21 cellular contexts compared by ENCODE assay signal in genomic region chr2:42888846-42889245, GRCh38.
"Had no signal": no experiment of that assay in that cellular context is flagged by ENCODE, and none has a peak within 500 bp of the region (broad histone marks: within the 10 kb centered on the region; RNA-seq: fewer than 3 reads in every experiment).

No MANE protein-coding gene starts in this region.

- H3K27me3 ChIP-seq: hepatocyte, sigmoid colon, testis, tibial nerve had no signal

- ATAC-seq: effector memory CD8-positive, alpha-beta T cell; left colon; left ventricle myocardium superior; stimulated activated naive B cell treated with anti-CD40 and anti-IgM and Interleukin-4, amounts not matched to agents 10 μg/mL and 1 μg/mL and 100 μg/mL, for 72 hours; stimulated activated naive CD8-positive, alpha-beta T cell treated with anti-CD3 and anti-CD28 coated beads, Interleukin-15, amount 100 ng/mL, for 72 hours had no signal

- H3K4me1 Mint-ChIP-seq: naive B cell; nephron; stimulated activated naive B cell treated with anti-CD40 and anti-IgM and Interleukin-4, amounts not matched to agents 10 μg/mL and 1 μg/mL and 100 μg/mL, for 72 hours; stimulated activated naive CD8-positive, alpha-beta T cell treated with anti-CD3 and anti-CD28 coated beads, Interleukin-15, amount 100 ng/mL, for 72 hours had no signal

- H3K79me2 ChIP-seq: hepatocyte had no signal

- H3K27me3 Mint-ChIP-seq: stimulated activated naive CD8-positive, alpha-beta T cell treated with anti-CD3 and anti-CD28 coated beads, Interleukin-15, amount 100 ng/mL, for 72 hours had no signal

- H3K4me2 ChIP-seq: hepatocyte had no signal

- H3K4me1 ChIP-seq: sigmoid colon, testis, tibial nerve had no signal

- H2AFZ ChIP-seq: hepatocyte had no signal

- H3K27ac ChIP-seq: hepatocyte, sigmoid colon, testis, tibial nerve had no signal

- DNase-seq: effector memory CD8-positive, alpha-beta T cell; erythroblast; foreskin melanocyte; head of caudate nucleus; left colon; left ventricle myocardium superior; mesenchymal stem cell; midbrain; naive B cell; posterior cingulate gyrus; sigmoid colon; stimulated activated CD4-positive, alpha-beta T cell treated with anti-CD3 and anti-CD28 coated beads, Interleukin-2, amount 100 ng/mL, for 24 hours; stimulated activated CD4-positive, alpha-beta T cell treated with anti-CD3 and anti-CD28 coated beads, Interleukin-4, amount 100 ng/mL, for 4 hours; stimulated activated naive B cell treated with anti-CD40 and anti-IgM and Interleukin-4, amounts not matched to agents 10 μg/mL and 1 μg/mL and 100 μg/mL, for 72 hours; stimulated activated naive CD8-positive, alpha-beta T cell treated with anti-CD3 and anti-CD28 coated beads, Interleukin-15, amount 100 ng/mL, for 72 hours; testis had no signal

- H3K27ac Mint-ChIP-seq: effector memory CD8-positive, alpha-beta T cell; stimulated activated naive B cell treated with anti-CD40 and anti-IgM and Interleukin-4, amounts not matched to agents 10 μg/mL and 1 μg/mL and 100 μg/mL, for 72 hours had no signal

- H3K36me3 Mint-ChIP-seq: naive B cell had no signal

- H3K9me3 Mint-ChIP-seq: effector memory CD8-positive, alpha-beta T cell; stimulated activated naive CD8-positive, alpha-beta T cell treated with anti-CD3 and anti-CD28 coated beads, Interleukin-15, amount 100 ng/mL, for 72 hours had no signal

- H3K36me3 ChIP-seq: sigmoid colon, tibial nerve had no signal

- H3K9me3 ChIP-seq: testis had no signal

- H3K4me3 Mint-ChIP-seq: effector memory CD8-positive, alpha-beta T cell; naive B cell; nephron; stimulated activated naive B cell treated with anti-CD40 and anti-IgM and Interleukin-4, amounts not matched to agents 10 μg/mL and 1 μg/mL and 100 μg/mL, for 72 hours; stimulated activated naive CD8-positive, alpha-beta T cell treated with anti-CD3 and anti-CD28 coated beads, Interleukin-15, amount 100 ng/mL, for 72 hours had no signal

- H3K4me3 ChIP-seq: hepatocyte, lung, sigmoid colon, skin epidermis, testis, tibial nerve had no signal
